ENCODE assay signal across 23 cellular contexts in the genomic region with DNA sequence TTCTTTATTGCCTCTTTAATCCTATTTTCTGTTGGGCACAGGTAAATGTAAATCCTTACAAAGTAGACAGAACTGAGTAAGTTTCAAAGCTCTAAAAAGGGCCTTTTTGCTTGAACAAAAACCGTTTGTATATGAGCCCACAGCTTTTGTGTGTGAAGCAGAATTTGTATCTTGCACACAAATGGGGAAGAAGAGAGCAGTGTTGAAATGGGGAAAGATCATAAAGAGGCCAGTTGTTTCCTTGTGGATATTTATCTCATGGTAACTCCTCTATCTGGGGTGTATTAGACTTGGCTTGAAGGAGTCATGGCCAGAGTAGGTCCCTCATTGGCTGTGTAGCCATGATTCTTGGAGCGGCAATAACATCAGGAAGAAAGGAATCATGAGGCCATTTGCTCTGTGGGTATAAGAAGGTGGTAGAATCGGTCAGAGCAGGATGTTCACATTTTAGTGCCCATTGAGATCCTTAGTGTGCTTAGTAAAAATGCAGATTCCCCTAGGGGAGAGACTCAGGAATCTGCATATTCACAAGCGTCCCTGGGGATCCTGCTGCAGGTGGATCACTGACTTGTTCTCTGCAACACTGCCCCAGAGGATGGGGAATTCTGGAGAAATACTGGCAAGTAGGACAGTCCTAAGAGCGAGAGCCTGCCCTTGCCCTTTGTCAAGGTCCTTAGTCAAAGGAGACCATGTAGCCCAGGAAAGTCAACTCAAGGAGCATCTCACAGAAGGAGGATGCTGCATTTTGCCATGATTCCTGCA.
A peak's percentile ranks its signal among the peaks of the same experiment; 100 is the strongest.
DNase-seq lines count a peak whose midpoint lies in the region; ATAC-seq and TF ChIP-seq lines count a peak whose summit lies in the region.
"Had no signal": no experiment of that assay in that cellular context is flagged by ENCODE, and none has a peak within 500 bp of the region (broad histone marks: within the 10 kb centered on the region; RNA-seq: fewer than 3 reads in every experiment).

No MANE protein-coding gene starts in this region.

- peak overlapping the region; percentile 15 for H3K27ac Mint-ChIP-seq in mesothelial cell of epicardium
- H3K27ac Mint-ChIP-seq: activated CD8-positive, alpha-beta T cell treated with anti-CD3 and anti-CD28 coated beads for 36 hours; activated naive CD4-positive, alpha-beta T cell treated with anti-CD3 and anti-CD28 coated beads, Interleukin-2, amount 50 U/mL, for 72 hours; activated T-helper 2 cell treated with anti-CD3 and anti-CD28 coated beads, Interferon-gamma antibody, Interleukin-2, Interleukin-4, amounts not matched to agents 10 μg/mL and 5 μg/mL and 100 μg/mL, durations not matched to agents 14 hours and 24 hours and 36 hours; CD4-positive, alpha-beta memory T cell; stimulated activated naive B cell treated with anti-CD40 and anti-IgM and Interleukin-4, amounts not matched to agents 10 μg/mL and 1 μg/mL and 100 μg/mL, for 72 hours had no signal

- no peak overlapping the region for H3K4me3 ChIP-seq in BLaER1
- H3K4me3 ChIP-seq: colonic mucosa, heart right ventricle, SJCRH30, testis had no signal

- peaks cover 14% of the 10 kb centered on the region for H3K9me3 Mint-ChIP-seq in mesothelial cell of epicardium

- no peaks in the 10 kb centered on the region for H3K27me3 Mint-ChIP-seq in mesothelial cell of epicardium (ENCODE audit: low read depth)

- in situ Hi-C loops in GM13976 (cut with MboI; ENCODE audit: low sequenced_read_pairs, unreplicated experiment): no loop called here

- peaks cover 36% of the 10 kb centered on the region for H3K9me3 ChIP-seq in BLaER1
- H3K9me3 ChIP-seq: testis had no signal

- H3K9ac ChIP-seq in BLaER1: no peak overlapping the region

- no peak overlapping the region for H3K4me3 Mint-ChIP-seq in mesothelial cell of epicardium
- H3K4me3 Mint-ChIP-seq: activated CD8-positive, alpha-beta T cell treated with anti-CD3 and anti-CD28 coated beads for 36 hours; CD4-positive, alpha-beta memory T cell; stimulated activated naive B cell treated with anti-CD40 and anti-IgM and Interleukin-4, amounts not matched to agents 10 μg/mL and 1 μg/mL and 100 μg/mL, for 72 hours had no signal

- peaks cover 21% of the 10 kb centered on the region for H3K36me3 Mint-ChIP-seq in mesothelial cell of epicardium
- H3K36me3 Mint-ChIP-seq: CD4-positive, alpha-beta memory T cell had no signal

- H4K20me1 ChIP-seq in BLaER1: peaks cover 45% of the 10 kb centered on the region

- DNase-seq in Kasumi-1 (lab: John Stamatoyannopoulos, UW) (peak; percentile 10 to 12), mesothelial cell of epicardium (ENCODE audit: low spot score in 2 of 2, unreplicated experiment in 2 of 2) (no peak), GM13976 (ENCODE audit: low spot score) (no peak)
- DNase-seq in stimulated activated naive CD8-positive, alpha-beta T cell treated with anti-CD3 and anti-CD28 coated beads, Interleukin-15, Interleukin-2, amounts not matched to agents 100 U/mL and 50 U/mL, for 24 hours: no peak
- DNase-seq: activated CD8-positive, alpha-beta T cell treated with anti-CD3 and anti-CD28 coated beads for 36 hours; CD4-positive, alpha-beta memory T cell; colonic mucosa; effector memory CD4-positive, alpha-beta T cell; erythroblast; GOT3; heart right ventricle; NCI-H1092 treated with DMSO at 0.1 percent for 48 hours; NCI-H187; stimulated activated naive B cell treated with anti-CD40 and anti-IgM and Interleukin-4, amounts not matched to agents 10 μg/mL and 1 μg/mL and 100 μg/mL, for 72 hours; T-helper 1 cell; testis had no signal

- H3K36me3 ChIP-seq in BLaER1: peaks cover 51% of the 10 kb centered on the region
- H3K36me3 ChIP-seq: colonic mucosa, heart right ventricle had no signal

- TF ChIP-seq CTCF in mesothelial cell of epicardium (IDR thresholded peaks at IDR 0.05; ENCODE audit: unreplicated experiment) (no peak), GM13976 (IDR thresholded peaks at IDR 0.05; ENCODE audit: borderline replicate concordance, control extremely low read depth, extremely low read depth, insufficient read depth, missing control alignments) (no peak)

- H3K4me2 ChIP-seq in BLaER1: peak overlapping the region; percentile 63; the same call in 1 of the 2 replicates

- no peaks in the 10 kb centered on the region for H3K27me3 ChIP-seq in BLaER1
- H3K27me3 ChIP-seq: colonic mucosa, heart right ventricle, SJCRH30, testis had no signal

- peaks cover 46% of the 10 kb centered on the region for H3K4me1 ChIP-seq in BLaER1
- H3K4me1 ChIP-seq: colonic mucosa had no signal

- H3K27ac ChIP-seq in BLaER1: no peak overlapping the region
- peak overlapping the region; percentile 9 for H3K27ac ChIP-seq in angular gyrus (ENCODE audit: low read depth, low read length)
- H3K27ac ChIP-seq: colonic mucosa, heart right ventricle, SJCRH30, testis had no signal

- peaks cover 44% of the 10 kb centered on the region for H3K4me1 Mint-ChIP-seq in mesothelial cell of epicardium
- H3K4me1 Mint-ChIP-seq: CD4-positive, alpha-beta memory T cell; stimulated activated naive B cell treated with anti-CD40 and anti-IgM and Interleukin-4, amounts not matched to agents 10 μg/mL and 1 μg/mL and 100 μg/mL, for 72 hours had no signal

- ATAC-seq in stimulated activated naive CD8-positive, alpha-beta T cell treated with anti-CD3 and anti-CD28 coated beads, Interleukin-15, Interleukin-2, amounts not matched to agents 100 U/mL and 50 U/mL, for 24 hours: no peak
- no peak for ATAC-seq in HG02885 (IDR thresholded peaks at IDR 0.05; ENCODE audit: poor library complexity, unreplicated experiment)
- ATAC-seq in GM19463 (IDR thresholded peaks at IDR 0.05; ENCODE audit: unreplicated experiment): no peak
- ATAC-seq: activated CD8-positive, alpha-beta T cell treated with anti-CD3 and anti-CD28 coated beads for 36 hours; activated naive CD4-positive, alpha-beta T cell treated with anti-CD3 and anti-CD28 coated beads, Interleukin-2, amount 50 U/mL, for 72 hours; heart right ventricle; stimulated activated naive B cell treated with anti-CD40 and anti-IgM and Interleukin-4, amounts not matched to agents 10 μg/mL and 1 μg/mL and 100 μg/mL, for 72 hours had no signal

Comparison
In these comparisons a context has a peak if more than half of its experiments do, and no peak if none do; other contexts are left out.
1. DNase-seq: peak in Kasumi-1 (2 of 2); none in mesothelial cell of epicardium (0 of 2), stimulated activated naive CD8-positive, alpha-beta T cell treated with anti-CD3 and anti-CD28 coated beads, Interleukin-15, Interleukin-2, amounts not matched to agents 100 U/mL and 50 U/mL, for 24 hours (single experiment) and GM13976 (single experiment).